Comparison of ENCODE assay signal across 25 cellular contexts in the genomic region with DNA sequence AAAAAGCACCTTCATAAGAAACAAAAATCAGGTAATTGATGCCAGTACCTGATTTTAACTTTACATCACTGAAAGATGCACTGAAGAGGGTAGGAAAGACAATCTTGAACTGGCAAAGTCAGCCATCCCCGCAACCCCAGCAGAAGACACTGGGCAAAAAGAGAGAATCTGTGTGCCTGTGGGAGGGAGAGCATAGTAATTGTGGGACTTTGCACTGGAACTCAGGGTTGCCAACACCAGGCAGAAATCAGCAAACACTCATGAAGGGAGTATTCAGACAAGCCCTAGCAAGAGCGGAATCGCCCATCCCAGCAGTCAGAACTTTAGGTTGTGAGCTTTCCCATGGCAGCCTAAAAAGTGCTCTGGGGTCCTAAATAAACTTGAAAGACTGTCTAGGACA.
"Had no signal": no experiment of that assay in that cellular context is flagged by ENCODE, and none has a peak within 500 bp of the region (broad histone marks: within the 10 kb centered on the region; RNA-seq: fewer than 3 reads in every experiment).

No MANE protein-coding gene starts in this region.

- ATAC-seq: heart right ventricle; left ventricle myocardium superior; lower lobe of right lung; natural killer cell; right cardiac atrium; stimulated activated memory B cell treated with anti-CD40 and anti-IgM and Interleukin-4, amounts not matched to agents 10 μg/mL and 1 μg/mL and 100 μg/mL, for 72 hours; stimulated activated naive CD8-positive, alpha-beta T cell treated with anti-CD3 and anti-CD28 coated beads, Interleukin-15, amount 100 ng/mL, for 72 hours had no signal

- H3K27me3 ChIP-seq: heart right ventricle, hepatocyte, ovary, sigmoid colon, spleen, tibial nerve, uterus had no signal

- H3K4me3 Mint-ChIP-seq: naive B cell; natural killer cell; nephron progenitor cell; stimulated activated memory B cell treated with anti-CD40 and anti-IgM and Interleukin-4, amounts not matched to agents 10 μg/mL and 1 μg/mL and 100 μg/mL, for 72 hours; stimulated activated naive CD8-positive, alpha-beta T cell treated with anti-CD3 and anti-CD28 coated beads, Interleukin-15, amount 100 ng/mL, for 72 hours; type B pancreatic cell had no signal

- H3K36me3 Mint-ChIP-seq: naive B cell; stimulated activated memory B cell treated with anti-CD40 and anti-IgM and Interleukin-4, amounts not matched to agents 10 μg/mL and 1 μg/mL and 100 μg/mL, for 72 hours; type B pancreatic cell had no signal

- H3K4me3 ChIP-seq: heart right ventricle, hepatocyte, lower lobe of right lung, ovary, prostate gland, sigmoid colon, spleen, tibial nerve, uterus had no signal

- H3K9me3 Mint-ChIP-seq: nephron progenitor cell; stimulated activated memory B cell treated with anti-CD40 and anti-IgM and Interleukin-4, amounts not matched to agents 10 μg/mL and 1 μg/mL and 100 μg/mL, for 72 hours; type B pancreatic cell had no signal

- H3K4me1 Mint-ChIP-seq: naive B cell; natural killer cell; nephron progenitor cell; stimulated activated memory B cell treated with anti-CD40 and anti-IgM and Interleukin-4, amounts not matched to agents 10 μg/mL and 1 μg/mL and 100 μg/mL, for 72 hours; stimulated activated naive CD8-positive, alpha-beta T cell treated with anti-CD3 and anti-CD28 coated beads, Interleukin-15, amount 100 ng/mL, for 72 hours had no signal

- DNase-seq: heart right ventricle; islet precursor cell; left ventricle myocardium superior; lower lobe of right lung; mammary epithelial cell; mesenchymal stem cell; naive B cell; natural killer cell; nephron progenitor cell; ovary; retina; right cardiac atrium; sigmoid colon; small intestine; spleen; stimulated activated CD4-positive, alpha-beta T cell treated with anti-CD3 and anti-CD28 coated beads, Interleukin-4, amount 100 ng/mL, for 24 hours; stimulated activated naive CD4-positive, alpha-beta T cell treated with Interleukin-2 at 50 U/mL for 16 hours; stimulated activated naive CD8-positive, alpha-beta T cell treated with anti-CD3 and anti-CD28 coated beads, Interleukin-15, amount 100 ng/mL, for 72 hours; substantia nigra; uterus had no signal

- H3K4me1 ChIP-seq: lower lobe of right lung, prostate gland, sigmoid colon, spleen, tibial nerve, uterus had no signal

- H3K27me3 Mint-ChIP-seq: naive B cell; stimulated activated memory B cell treated with anti-CD40 and anti-IgM and Interleukin-4, amounts not matched to agents 10 μg/mL and 1 μg/mL and 100 μg/mL, for 72 hours; stimulated activated naive CD8-positive, alpha-beta T cell treated with anti-CD3 and anti-CD28 coated beads, Interleukin-15, amount 100 ng/mL, for 72 hours; type B pancreatic cell had no signal

- H3K27ac Mint-ChIP-seq: natural killer cell; nephron progenitor cell; stimulated activated memory B cell treated with anti-CD40 and anti-IgM and Interleukin-4, amounts not matched to agents 10 μg/mL and 1 μg/mL and 100 μg/mL, for 72 hours; stimulated activated naive CD8-positive, alpha-beta T cell treated with anti-CD3 and anti-CD28 coated beads, Interleukin-15, amount 100 ng/mL, for 72 hours; type B pancreatic cell had no signal

- H3K9me3 ChIP-seq: heart right ventricle, lower lobe of right lung, ovary, prostate gland, tibial nerve, uterus had no signal

- H3K27ac ChIP-seq: heart right ventricle, hepatocyte, lower lobe of right lung, ovary, prostate gland, sigmoid colon, spleen, tibial nerve, uterus had no signal

- H3K36me3 ChIP-seq: heart right ventricle, lower lobe of right lung, ovary, prostate gland, sigmoid colon, spleen, tibial nerve, uterus had no signal
